ENCODE assay signal across 12 cellular contexts in the genomic region with DNA sequence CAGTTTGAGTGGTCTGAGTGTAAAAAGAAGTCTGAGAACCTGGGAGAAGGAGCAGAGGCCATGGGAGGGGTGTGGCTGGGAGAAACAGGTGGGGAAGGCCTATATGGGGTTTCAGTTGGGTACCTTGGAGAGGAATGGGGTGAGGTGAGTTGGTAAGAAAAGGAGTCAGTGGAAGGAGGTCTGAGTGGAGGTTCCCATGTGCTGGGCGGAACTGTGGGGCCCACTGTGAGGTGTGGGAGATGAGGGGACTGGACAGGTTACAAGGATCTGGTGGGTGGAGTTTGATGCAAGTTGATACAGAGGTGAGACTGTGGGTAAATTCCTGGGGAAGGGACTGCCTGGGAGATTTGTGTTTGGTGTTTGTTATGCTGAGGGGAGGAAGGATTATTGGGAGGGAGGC. TPM values are rescaled to one million over a fixed set of nuclear protein-coding genes. Genes with fewer than 3 reads are reported as not detected.
DNase-seq lines count a peak whose midpoint lies in the region; ATAC-seq and TF ChIP-seq lines count a peak whose summit lies in the region.
"Had no signal": no experiment of that assay in that cellular context is flagged by ENCODE, and none has a peak within 500 bp of the region (broad histone marks: within the 10 kb centered on the region; RNA-seq: fewer than 3 reads in every experiment).

No MANE protein-coding gene starts in this region.

- CTCF ChIA-PET in activated B cell treated with CpG ODN at 0.5 μM for 24 hours (lab: Charles Lee): no interaction called here

- POLR2A ChIA-PET in activated B cell treated with CpG ODN at 0.5 μM for 24 hours (lab: Charles Lee): no interaction called here

- H3K27ac Mint-ChIP-seq in activated naive CD4-positive, alpha-beta T cell treated with anti-CD3 and anti-CD28 coated beads, Interleukin-2, amount 50 U/mL, for 24 hours: peak overlapping the region; percentile 14
- H3K27ac Mint-ChIP-seq in activated B cell treated with CpG ODN at 0.5 μM for 24 hours: peak overlapping the region; percentile 1
- peak overlapping the region; percentile 87 for H3K27ac Mint-ChIP-seq in type B pancreatic cell

- no peak overlapping the region for H3K9ac ChIP-seq in iPS-15b (ENCODE audit: low read depth, low read length)

- peaks cover 2% of the 10 kb centered on the region for H3K4me1 ChIP-seq in iPS-15b (ENCODE audit: control insufficient read depth, insufficient read depth, low read length)

- H3K9me3 ChIP-seq in iPS-15b (ENCODE audit: control insufficient read depth, insufficient read depth, low read length): no peaks in the 10 kb centered on the region
- H3K9me3 ChIP-seq: ovary, thyroid gland had no signal

- no peaks in the 10 kb centered on the region for H3K27me3 ChIP-seq in iPS-15b (ENCODE audit: control insufficient read depth, insufficient read depth, low read length)
- H3K27me3 ChIP-seq: ovary, thyroid gland had no signal

- peaks cover 38% of the 10 kb centered on the region for H3K36me3 ChIP-seq in iPS-15b (ENCODE audit: control insufficient read depth, insufficient read depth, low read length)
- H3K36me3 ChIP-seq: ovary had no signal

- TF ChIP-seq CTCF in activated B cell treated with CpG ODN at 0.5 μM for 24 hours (IDR thresholded peaks at IDR 0.05): no peak
- no peak for TF ChIP-seq CTCF in type B pancreatic cell (conservative IDR thresholded peaks at IDR 0.05)

- DNase-seq in activated naive CD4-positive, alpha-beta T cell treated with Interleukin-2 at 50 U/mL for 16 hours: no peak
- DNase-seq in activated B cell treated with CpG ODN at 0.5 μM for 24 hours: no peak
- no peak for DNase-seq in type B pancreatic cell (ENCODE audit: extremely low spot score, unreplicated experiment)
- DNase-seq in NCI-H146 (lab: John Stamatoyannopoulos, UW): no peak
- DNase-seq in H4 (ENCODE audit: low spot score): no peak
- DNase-seq: NCI-H1694 treated with DMSO at 0.1 percent for 48 hours, ovary, thyroid gland had no signal

- peaks cover 45% of the 10 kb centered on the region for H3K4me1 Mint-ChIP-seq in activated naive CD4-positive, alpha-beta T cell treated with anti-CD3 and anti-CD28 coated beads, Interleukin-2, amount 50 U/mL, for 24 hours
- H3K4me1 Mint-ChIP-seq in activated B cell treated with CpG ODN at 0.5 μM for 24 hours (peaks cover 45% of the 10 kb centered on the region), type B pancreatic cell (ENCODE audit: unreplicated experiment) (peaks cover 25% of the 10 kb centered on the region)

- peaks cover 8% of the 10 kb centered on the region for H3K36me3 Mint-ChIP-seq in activated naive CD4-positive, alpha-beta T cell treated with anti-CD3 and anti-CD28 coated beads, Interleukin-2, amount 50 U/mL, for 24 hours
- H3K36me3 Mint-ChIP-seq in activated B cell treated with CpG ODN at 0.5 μM for 24 hours (ENCODE audit: low read depth) (peaks cover 64% of the 10 kb centered on the region), type B pancreatic cell (peaks cover 26% of the 10 kb centered on the region)

- no peaks in the 10 kb centered on the region for H3K9me3 Mint-ChIP-seq in activated naive CD4-positive, alpha-beta T cell treated with anti-CD3 and anti-CD28 coated beads, Interleukin-2, amount 50 U/mL, for 24 hours
- H3K9me3 Mint-ChIP-seq in activated B cell treated with CpG ODN at 0.5 μM for 24 hours (no peaks in the 10 kb centered on the region), type B pancreatic cell (no peaks in the 10 kb centered on the region)

- intact Hi-C loops in activated B cell treated with CpG ODN at 0.5 μM for 24 hours (cut with micrococcal nuclease): loop anchor here (5.0 kb wide), 1 partner anchor 201 kb away; a partner anchor contains a TSS

- ATAC-seq in activated B cell treated with CpG ODN at 0.5 μM for 24 hours (ENCODE audit: low read depth) (no peak), HG02885 (IDR thresholded peaks at IDR 0.05; ENCODE audit: poor library complexity, unreplicated experiment) (no peak)
- ATAC-seq: activated CD4-positive, CD25-positive, alpha-beta regulatory T cell treated with anti-CD3 and anti-CD28 coated beads, Interleukin-2, amount 50 U/mL, for 24 hours had no signal

- peak overlapping the region; percentile 96 for H3K4me3 Mint-ChIP-seq in activated naive CD4-positive, alpha-beta T cell treated with anti-CD3 and anti-CD28 coated beads, Interleukin-2, amount 50 U/mL, for 24 hours
- H3K4me3 Mint-ChIP-seq in activated B cell treated with CpG ODN at 0.5 μM for 24 hours (peak overlapping the region; percentile 93), type B pancreatic cell (peak overlapping the region; percentile 92)

- H3K27me3 Mint-ChIP-seq in activated naive CD4-positive, alpha-beta T cell treated with anti-CD3 and anti-CD28 coated beads, Interleukin-2, amount 50 U/mL, for 24 hours: no peaks in the 10 kb centered on the region
- H3K27me3 Mint-ChIP-seq in activated B cell treated with CpG ODN at 0.5 μM for 24 hours (no peaks in the 10 kb centered on the region), type B pancreatic cell (peaks cover under 1% of the 10 kb centered on the region)

- peak overlapping the region; percentile 92 for H3K4me3 ChIP-seq in iPS-15b (ENCODE audit: low read depth, low read length)
- H3K4me3 ChIP-seq: ovary, thyroid gland had no signal

RNA-seq across cellular contexts. Expression of a gene that starts 2.1 kb away (rescaled TPM):
- 27.7 and 29.6 TPM in 2 replicates for total RNA-seq in activated B cell treated with CpG ODN at 0.5 μM for 24 hours
- 20.1 and 20.5 TPM in 2 replicates for total RNA-seq in type B pancreatic cell (ENCODE audit: low replicate concordance)
- 11.8 and 15.8 TPM in 2 replicates for total RNA-seq in H4 (2014; rRNA removed; shearing (Covaris generic))

RNA-seq across cellular contexts. Expression of a gene that starts 8.1 kb away (rescaled TPM):
- total RNA-seq in activated B cell treated with CpG ODN at 0.5 μM for 24 hours (0.09 and 0.15 TPM in 2 replicates), type B pancreatic cell (ENCODE audit: low replicate concordance) (1.8 and 5.8 TPM in 2 replicates)
- 0.12 TPM in 1 of 2 replicates, not detected in the other for total RNA-seq in H4 (2014; rRNA removed; shearing (Covaris generic))

RNA-seq across cellular contexts. Expression of a gene that starts 54.2 kb away (rescaled TPM):
- total RNA-seq in activated B cell treated with CpG ODN at 0.5 μM for 24 hours (508 and 577 TPM in 2 replicates), type B pancreatic cell (ENCODE audit: low replicate concordance) (0.57 and 1.7 TPM in 2 replicates)
- 0.02 TPM in 1 of 2 replicates, not detected in the other for total RNA-seq in H4 (2014; rRNA removed; shearing (Covaris generic))

Comparison
In these comparisons a context has a peak if more than half of its experiments do, and no peak if none do; other contexts are left out.
1. H3K27ac Mint-ChIP-seq: peak in every context shown above with its lines; median percentile 87 in type B pancreatic cell; 14 in activated naive CD4-positive, alpha-beta T cell treated with anti-CD3 and anti-CD28 coated beads, Interleukin-2, amount 50 U/mL, for 24 hours; 1 in activated B cell treated with CpG ODN at 0.5 μM for 24 hours.
2. RNA of a gene that starts 54.2 kb away (total RNA-seq): 508 to 577 TPM in activated B cell treated with CpG ODN at 0.5 μM for 24 hours; 0.57 to 1.7 TPM in type B pancreatic cell and 0.02 TPM in H4; every median in the first group is over 100 times any median in the second.
3. Peak in every context shown above with its lines, with median percentiles within 50 percentile points of each other: H3K4me3 Mint-ChIP-seq.